Comparison of ENCODE assay signal across 15 cellular contexts in the genomic region with DNA sequence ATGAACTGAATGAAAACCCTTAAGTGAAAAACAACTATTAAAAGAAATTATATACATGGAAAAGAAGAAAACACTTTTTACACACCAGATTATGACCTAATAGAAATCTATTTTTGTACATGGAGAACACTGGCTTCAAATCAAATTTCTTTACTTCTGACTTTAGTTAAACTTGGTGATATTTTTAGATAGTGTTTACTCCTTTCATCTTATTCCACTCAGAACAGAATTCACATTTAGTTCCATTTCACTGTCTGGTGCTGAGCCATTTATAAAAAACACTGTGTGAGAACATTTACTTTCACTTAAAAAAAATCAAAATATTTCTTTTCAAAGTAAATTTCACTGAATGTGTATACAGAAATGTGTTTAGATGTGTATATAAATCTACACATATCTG.
"Had no signal": no experiment of that assay in that cellular context is flagged by ENCODE, and none has a peak within 500 bp of the region (broad histone marks: within the 10 kb centered on the region; RNA-seq: fewer than 3 reads in every experiment).

No MANE protein-coding gene starts in this region.

- DNase-seq: activated CD4-positive, alpha-beta T cell treated with anti-CD3 and anti-CD28 coated beads, Interleukin-2, amount 10 ng/mL, durations not matched to agents 7 days and 5 days; activated CD4-positive, CD25-positive, alpha-beta regulatory T cell; activated CD8-positive, alpha-beta memory T cell treated with anti-CD3 and anti-CD28 coated beads for 24 hours; activated naive CD4-positive, alpha-beta T cell treated with anti-CD3 and anti-CD28 coated beads for 36 hours; central memory CD4-positive, alpha-beta T cell; effector memory CD8-positive, alpha-beta T cell; left colon; mammary epithelial cell; mucosa of descending colon; nucleus accumbens; small intestine had no signal

- H3K9me3 ChIP-seq: mucosa of descending colon had no signal

- H3K4me3 ChIP-seq: mucosa of descending colon, SK-N-MC had no signal

- ATAC-seq: effector memory CD8-positive, alpha-beta T cell; left colon; mucosa of descending colon; natural killer cell treated with Interleukin-12 subunit alpha and Interleukin-12 subunit beta and Interleukin-15 and Interleukin-18, amount 100 ng/mL, for 72 hours; stimulated activated effector memory CD8-positive, alpha-beta T cell treated with anti-CD3 and anti-CD28 coated beads, Interleukin-12 subunit alpha, Interleukin-12 subunit beta, amount 100 ng/mL, for 72 hours had no signal

- FAIRE-seq: small intestine had no signal

- H3K27ac ChIP-seq: epithelial cell of prostate, SK-N-MC had no signal
